In the genomic region with DNA sequence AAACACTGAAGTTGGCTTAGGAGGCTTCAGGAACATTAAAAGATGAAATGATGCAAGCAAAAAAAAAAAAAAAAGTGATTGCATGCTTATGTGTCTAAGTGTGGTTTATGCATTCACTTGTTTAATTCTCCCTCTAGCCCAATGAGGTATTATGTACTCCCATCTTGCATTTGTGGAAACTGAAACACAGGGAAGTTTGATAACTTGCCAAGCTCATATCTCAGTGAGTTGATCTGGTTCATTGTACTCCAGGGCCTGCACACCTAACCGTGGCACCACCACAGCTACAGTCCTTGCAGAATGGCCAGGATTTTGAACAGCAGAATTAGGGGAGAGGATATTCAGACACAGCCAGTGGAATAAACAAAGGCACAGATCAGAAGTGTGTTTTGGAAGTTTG, we compare ENCODE assay signal across 21 cellular contexts.
DNase-seq lines count a peak whose midpoint lies in the region; ATAC-seq, FAIRE-seq and TF ChIP-seq lines count a peak whose summit lies in the region.
"Had no signal": no experiment of that assay in that cellular context is flagged by ENCODE, and none has a peak within 500 bp of the region (broad histone marks: within the 10 kb centered on the region; RNA-seq: fewer than 3 reads in every experiment).

No MANE protein-coding gene starts in this region.

- DNase-seq in Right ventricle myocardium superior, result no peak
- DNase-seq in right atrium auricular region (ENCODE audit: low spot score), result no peak
- no peak for DNase-seq in left ventricle myocardium superior
- no peak for DNase-seq in cardiac septum (ENCODE audit: low spot score)
- no peak for DNase-seq in thoracic aorta (ENCODE audit: low spot score)
- DNase-seq in NCI-H146 (lab: John Stamatoyannopoulos, UW), result no peak
- DNase-seq in urothelium cell line (ENCODE audit: low spot score), result no peak
- DNase-seq: Caco-2; CD4-positive, CD25-positive, alpha-beta regulatory T cell; CD8-positive, alpha-beta T cell; DMS153; DND-41; GOT3; H7 had no signal

- H3K27ac ChIP-seq in right atrium auricular region (no peak overlapping the region), thoracic aorta (peak overlapping the region; percentile 59 to 74)
- H3K27ac ChIP-seq: 22Rv1, BLaER1, C4-2B had no signal

- intact Hi-C loops in Right ventricle myocardium superior (cut with DNase I), result no loop called here
- intact Hi-C loops in left ventricle myocardium superior (cut with micrococcal nuclease), result no loop called here
- intact Hi-C loops in cardiac septum (cut with DNase I), result no loop called here

- H3K9me3 ChIP-seq in right atrium auricular region (no peaks in the 10 kb centered on the region), thoracic aorta (no peaks in the 10 kb centered on the region)
- H3K9me3 ChIP-seq: BLaER1, Caco-2 had no signal

- H3K27me3 ChIP-seq in right atrium auricular region (no peaks in the 10 kb centered on the region), thoracic aorta (replicated peaks; ENCODE audit: insufficient read depth) (no peaks in the 10 kb centered on the region)
- H3K27me3 ChIP-seq: BLaER1 had no signal

- H3K36me3 ChIP-seq in right atrium auricular region (no peaks in the 10 kb centered on the region), thoracic aorta (no peaks in the 10 kb centered on the region)
- H3K36me3 ChIP-seq: BLaER1 had no signal

- H3K4me3 ChIP-seq in right atrium auricular region (no peak overlapping the region), thoracic aorta (no peak overlapping the region)
- H3K4me3 ChIP-seq: BLaER1 had no signal

- no peak for FAIRE-seq in urothelium cell line (lab: Jason Lieb, UNC)
- FAIRE-seq: A204.1, G401.6, GM12892 had no signal

- H3K4me1 ChIP-seq in right atrium auricular region (peaks cover 0 to 61% of the 10 kb centered on the region in 2 donors), thoracic aorta (ENCODE audit: control insufficient read depth in 1 of 2, low read depth in 2 of 2) (peaks cover 55 to 92% of the 10 kb centered on the region in 2 donors)
- H3K4me1 ChIP-seq: BLaER1, Caco-2 had no signal

- peak; percentile 21 for ATAC-seq in Right ventricle myocardium superior (ENCODE audit: poor library complexity)
- ATAC-seq in left ventricle myocardium superior, result peak; percentile 38
- ATAC-seq in thoracic aorta (ENCODE audit: insufficient number of reproducible peaks, low FRiP score, low read depth), result no peak
- ATAC-seq: CD8-positive, alpha-beta T cell; HCT116 had no signal

- TF ChIP-seq CTCF in right atrium auricular region (IDR thresholded peaks at IDR 0.05), result no peak
- no peak for TF ChIP-seq CTCF in thoracic aorta (IDR thresholded peaks at IDR 0.05)

Comparison
In these comparisons a context has a peak if more than half of its experiments do, and no peak if none do; other contexts are left out.
1. H3K27ac ChIP-seq: peak in thoracic aorta (2 of 2); none in right atrium auricular region (0 of 2).